ENCODE assay signal across 15 cellular contexts in the genomic region with DNA sequence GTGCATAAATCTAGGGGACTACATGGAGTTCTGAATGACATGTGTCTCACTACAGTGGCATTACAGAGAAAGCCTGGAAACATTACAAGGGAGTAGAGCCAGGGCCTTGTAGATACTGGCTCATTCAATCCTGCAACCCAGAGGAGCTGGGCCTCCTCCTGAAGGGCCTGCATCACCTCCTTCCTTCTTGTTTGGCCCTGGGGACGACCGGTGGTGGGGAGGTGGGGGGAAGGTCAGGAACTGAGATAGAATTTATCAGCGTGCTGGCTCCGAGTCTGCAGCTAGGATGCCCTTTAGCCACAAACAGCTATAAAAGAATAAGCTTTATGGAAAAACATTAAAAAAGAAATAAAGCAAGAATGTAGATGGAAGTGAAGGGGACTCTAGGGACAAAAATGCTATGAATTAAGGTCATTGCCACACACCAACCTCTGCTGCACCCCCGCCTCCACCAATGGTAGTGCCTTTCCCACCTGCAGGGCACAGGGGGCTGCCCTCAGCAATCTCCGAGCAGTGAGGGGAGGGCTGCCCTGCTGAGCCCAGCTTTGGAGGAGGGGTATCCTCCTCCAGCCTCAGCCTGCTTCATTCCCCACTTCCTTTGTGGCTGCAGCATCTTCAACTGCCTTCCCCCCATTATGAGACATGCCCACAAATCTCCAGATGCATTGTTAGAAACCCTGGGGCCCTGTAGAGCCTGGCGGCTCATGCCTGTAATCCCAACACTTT. TPM values are rescaled to one million over a fixed set of nuclear protein-coding genes. Genes with fewer than 3 reads are reported as not detected.
"Had no signal": no experiment of that assay in that cellular context is flagged by ENCODE, and none has a peak within 500 bp of the region (broad histone marks: within the 10 kb centered on the region; RNA-seq: fewer than 3 reads in every experiment).

No MANE protein-coding gene starts in this region.

- H3K36me3 ChIP-seq: uterus had no signal

- DNase-seq: effector memory CD8-positive, alpha-beta T cell; foreskin keratinocyte; kidney glomerular epithelial cell; mesendoderm; naive B cell; nephron progenitor cell; psoas muscle; retina; stimulated activated CD4-positive, alpha-beta T cell treated with anti-CD3 and anti-CD28 coated beads, Interleukin-12 subunit alpha, Interleukin-12 subunit beta, amount 100 ng/mL, for 4 hours; stimulated activated naive CD4-positive, alpha-beta T cell treated with Interleukin-2 at 50 U/mL for 16 hours; uterus had no signal

- H3K9me3 ChIP-seq: psoas muscle, uterus had no signal

- H3K4me1 ChIP-seq: foreskin keratinocyte, psoas muscle, uterus had no signal

- ATAC-seq: effector memory CD8-positive, alpha-beta T cell; foreskin keratinocyte; psoas muscle; sciatic nerve had no signal

- H3K4me3 ChIP-seq: psoas muscle, skin epidermis, uterus had no signal

- H3K27ac ChIP-seq: foreskin keratinocyte, psoas muscle, skin epidermis, uterus had no signal

- H3K27me3 ChIP-seq: uterus had no signal

RNA-seq across cellular contexts. Expression of a gene that starts 18.8 kb away (rescaled TPM):
- total RNA-seq: foreskin keratinocyte, liver, lung microvascular endothelial cell, psoas muscle had no signal
